In the genomic region with DNA sequence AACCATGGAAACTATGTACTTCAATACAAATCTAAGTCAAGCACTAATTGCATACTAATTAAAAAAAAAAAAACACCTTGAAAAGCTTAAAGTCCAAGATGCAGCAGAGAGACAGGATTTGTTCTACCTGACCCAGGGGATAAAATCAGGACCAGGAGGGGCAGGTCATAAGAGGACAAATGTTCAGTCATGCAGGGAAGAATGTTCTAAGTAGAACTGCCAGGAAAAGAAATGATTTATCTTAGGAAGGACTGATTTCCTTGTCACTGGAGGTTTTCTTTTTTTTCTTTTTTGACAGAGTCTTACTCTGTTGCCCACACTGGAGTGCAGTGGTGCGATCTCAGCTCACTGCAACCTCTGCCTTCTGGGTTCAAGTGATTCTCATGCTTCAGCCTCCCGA, we compare ENCODE assay signal across 22 cellular contexts. TPM values are rescaled to one million over a fixed set of nuclear protein-coding genes. Genes with fewer than 3 reads are reported as not detected.
DNase-seq lines count a peak whose midpoint lies in the region; FAIRE-seq and TF ChIP-seq lines count a peak whose summit lies in the region.
"Had no signal": no experiment of that assay in that cellular context is flagged by ENCODE, and none has a peak within 500 bp of the region (broad histone marks: within the 10 kb centered on the region; RNA-seq: fewer than 3 reads in every experiment).

No MANE protein-coding gene starts in this region.

- H3K27ac ChIP-seq in WERI-Rb-1 (peak overlapping the region; percentile 24; the same call in 1 of the 2 replicates), kidney (ENCODE audit: low read depth in 2 of 2, low read length in 2 of 2) (peak overlapping the region in 1 of 2 donors; percentile 80), small intestine (ENCODE audit: low read depth in 1 of 2, low read length in 1 of 2) (no peak overlapping the region)
- H3K27ac ChIP-seq: KMS-11, RWPE1 had no signal

- no peak for DNase-seq in activated T-cell treated with anti-CD3 and anti-CD28 coated beads, Interleukin-2, amount 50 U/mL, for 24 hours
- no peak for DNase-seq in activated T-cell treated with anti-CD3 and anti-CD28 coated beads, Interleukin-2, amount 50 U/mL, for 1 hour
- no peak for DNase-seq in WERI-Rb-1
- no peak for DNase-seq in kidney
- DNase-seq in small intestine: peak; percentile 18
- no peak for DNase-seq in posterior vena cava (ENCODE audit: low spot score)
- no peak for DNase-seq in NCI-H82 treated with DMSO at 0.1 percent for 48 hours (lab: John Stamatoyannopoulos, UW; ENCODE audit: unreplicated experiment)
- DNase-seq in SKM-1 treated with dmso at 0.1 percent for 144 hours (lab: John Stamatoyannopoulos, UW; ENCODE audit: unreplicated experiment): no peak
- DNase-seq: C1 segment of cervical spinal cord, COR-L47, DMS153, MG63, NCI-H1092, NCI-H146, NCI-H2081 treated with DMSO at 0.1 percent for 48 hours, NCI-H510A, NCI-H774, PC-3 had no signal

- H3K9me3 ChIP-seq in WERI-Rb-1 (ENCODE audit: severe bottlenecking) (no peaks in the 10 kb centered on the region), kidney (ENCODE audit: control insufficient read depth in 1 of 2, low read length in 2 of 2) (no peaks in the 10 kb centered on the region), small intestine (ENCODE audit: control insufficient read depth, low read depth) (no peaks in the 10 kb centered on the region)
- H3K9me3 ChIP-seq: MG63 had no signal

- H3K4me1 ChIP-seq in kidney (ENCODE audit: control insufficient read depth in 1 of 2, insufficient read depth in 1 of 2, low read depth in 1 of 2, low read length in 2 of 2): peaks cover 20 to 29% of the 10 kb centered on the region in 2 donors
- H3K4me1 ChIP-seq in small intestine (ENCODE audit: control insufficient read depth in 2 of 2, insufficient read depth in 1 of 2, low read depth in 1 of 2, low read length in 1 of 2): no peaks in the 10 kb centered on the region

- peaks cover 56% of the 10 kb centered on the region for H3K36me3 ChIP-seq in WERI-Rb-1
- peaks cover 10 to 19% of the 10 kb centered on the region in 2 donors for H3K36me3 ChIP-seq in kidney (ENCODE audit: control insufficient read depth in 1 of 2, insufficient read depth in 2 of 2, low read length in 2 of 2)
- peaks cover 0 to 6% of the 10 kb centered on the region in 2 donors for H3K36me3 ChIP-seq in small intestine (ENCODE audit: control insufficient read depth in 2 of 2, insufficient read depth in 2 of 2, low read length in 2 of 2)

- peak overlapping the region; percentile 52 for H3K27ac Mint-ChIP-seq in activated T-cell treated with anti-CD3 and anti-CD28 coated beads, Interleukin-2, amount 50 U/mL, for 24 hours

- no peaks in the 10 kb centered on the region for H3K9me3 Mint-ChIP-seq in activated T-cell treated with anti-CD3 and anti-CD28 coated beads, Interleukin-2, amount 50 U/mL, for 24 hours

- H3K27me3 ChIP-seq in WERI-Rb-1 (ENCODE audit: insufficient read depth, low read depth, severe bottlenecking) (no peaks in the 10 kb centered on the region), small intestine (ENCODE audit: control insufficient read depth in 2 of 2, insufficient read depth in 2 of 2, low read length in 2 of 2) (no peaks in the 10 kb centered on the region)
- H3K27me3 ChIP-seq: MG63 had no signal

- peaks cover 2% of the 10 kb centered on the region for H3K4me1 Mint-ChIP-seq in activated T-cell treated with anti-CD3 and anti-CD28 coated beads, Interleukin-2, amount 50 U/mL, for 24 hours (ENCODE audit: low read depth)

- no peak for TF ChIP-seq CTCF in WERI-Rb-1 (IDR thresholded peaks at IDR 0.05; ENCODE audit: low read depth, low read length)
- TF ChIP-seq CTCF in kidney (IDR thresholded peaks at IDR 0.05; ENCODE audit: borderline replicate concordance, extremely low read depth, insufficient read depth): no peak

- WGBS in small intestine, 3 donors: 95 to 100% (median 96%) methylated on average over 2 of the region's 2 CpGs

- H3K36me3 Mint-ChIP-seq in activated T-cell treated with anti-CD3 and anti-CD28 coated beads, Interleukin-2, amount 50 U/mL, for 24 hours (ENCODE audit: low read depth): peaks cover 88% of the 10 kb centered on the region

- H3K9ac ChIP-seq in kidney (ENCODE audit: low read length in 2 of 2): no peak overlapping the region
- H3K9ac ChIP-seq: KMS-11 had no signal

- intact Hi-C loops in kidney (cut with DNase I): no loop called here
- intact Hi-C loops in posterior vena cava (cut with DNase I): no loop called here

- H3K4me3 ChIP-seq in WERI-Rb-1 (ENCODE audit: low read depth, low read length) (no peak overlapping the region), kidney (ENCODE audit: low read length in 2 of 2) (no peak overlapping the region), small intestine (ENCODE audit: low read depth in 1 of 2, low read length in 2 of 2) (no peak overlapping the region)
- H3K4me3 ChIP-seq: MG63 had no signal

- FAIRE-seq in kidney (lab: Jason Lieb, UNC): peak; percentile 52
- FAIRE-seq in small intestine (lab: Jason Lieb, UNC): no peak

- H3K27me3 Mint-ChIP-seq in activated T-cell treated with anti-CD3 and anti-CD28 coated beads, Interleukin-2, amount 50 U/mL, for 24 hours: no peaks in the 10 kb centered on the region

- no peak overlapping the region for H3K4me3 Mint-ChIP-seq in activated T-cell treated with anti-CD3 and anti-CD28 coated beads, Interleukin-2, amount 50 U/mL, for 24 hours

RNA-seq across cellular contexts. Expression of a gene that starts 9.1 kb away (rescaled TPM):
- total RNA-seq in kidney (41.2 TPM), posterior vena cava (10 to 100 TPM; 14.5 to 16.6 TPM)
- polyA plus RNA-seq in kidney (ENCODE audit: insufficient read depth, low read depth, low replicate concordance) (37.0 TPM), small intestine (10 to 100 TPM; 10.5 to 28.4 (median 12.2) TPM)
- total RNA-seq: PC-3 had no signal

RNA-seq across cellular contexts. Expression of a gene that starts 18.1 kb away (rescaled TPM):
- total RNA-seq in kidney: not detected
- polyA plus RNA-seq in kidney (ENCODE audit: insufficient read depth, low read depth, low replicate concordance): not detected
- not detected for polyA plus RNA-seq in small intestine
- not detected for total RNA-seq in posterior vena cava
- total RNA-seq: A172, H4, PC-3 had no signal

RNA-seq across cellular contexts. Expression of a gene that starts 22.4 kb away (rescaled TPM):
- total RNA-seq in kidney (0.35 TPM), posterior vena cava (under 1 TPM; 0.23 to 0.33 TPM)
- polyA plus RNA-seq in kidney (ENCODE audit: insufficient read depth, low read depth, low replicate concordance) (not detected), small intestine (under 1 TPM in 1 of 3 donors, not detected in 2; 0.18 TPM)
- total RNA-seq: A172, PC-3 had no signal

RNA-seq across cellular contexts. Expression of a gene that starts 48.6 kb away (rescaled TPM):
- 159 TPM for total RNA-seq in kidney
- polyA plus RNA-seq in kidney (ENCODE audit: insufficient read depth, low read depth, low replicate concordance): 286 TPM
- 100 to 1,000 TPM; 177 to 211 (median 210) TPM for polyA plus RNA-seq in small intestine
- 100 to 1,000 TPM; 116 to 122 TPM for total RNA-seq in posterior vena cava
- total RNA-seq: PC-3 had no signal
